Comparison of ENCODE assay signal across 9 cellular contexts in genomic region chr2:27075219-27075871, GRCh38. TPM values are rescaled to one million over a fixed set of nuclear protein-coding genes. Genes with fewer than 3 reads are reported as not detected.
DNase-seq lines count a peak whose midpoint lies in the region; ATAC-seq and TF ChIP-seq lines count a peak whose summit lies in the region.
"Had no signal": no experiment of that assay in that cellular context is flagged by ENCODE, and none has a peak within 500 bp of the region (broad histone marks: within the 10 kb centered on the region; RNA-seq: fewer than 3 reads in every experiment).

No MANE protein-coding gene starts in this region.

- H3K36me3 Mint-ChIP-seq in activated T-helper 17 cell treated with anti-CD3 and anti-CD28 coated beads, Interleukin-2, amount 50 U/mL, for 72 hours (ENCODE audit: low read depth) = peaks cover 10% of the 10 kb centered on the region
- H3K36me3 Mint-ChIP-seq in mesothelial cell of epicardium = no peaks in the 10 kb centered on the region

- H3K9me3 Mint-ChIP-seq in activated T-helper 17 cell treated with anti-CD3 and anti-CD28 coated beads, Interleukin-2, amount 50 U/mL, for 72 hours = no peaks in the 10 kb centered on the region
- H3K9me3 Mint-ChIP-seq in mesothelial cell of epicardium = no peaks in the 10 kb centered on the region

- peaks cover 4% of the 10 kb centered on the region for H3K36me3 ChIP-seq in DND-41 (ENCODE audit: insufficient read depth, low read length)

- TF ChIP-seq CTCF in DND-41 (IDR thresholded peaks at IDR 0.05; ENCODE audit: borderline replicate concordance, extremely low read depth, low read length, poor library complexity, severe bottlenecking) (no peak), mesothelial cell of epicardium (IDR thresholded peaks at IDR 0.05; ENCODE audit: unreplicated experiment) (no peak)

- H3K27ac ChIP-seq in DND-41 (ENCODE audit: low read length) = peak overlapping the region; percentile 56
- H3K27ac ChIP-seq: parathyroid adenoma had no signal

- no peaks in the 10 kb centered on the region for H3K27me3 Mint-ChIP-seq in activated T-helper 17 cell treated with anti-CD3 and anti-CD28 coated beads, Interleukin-2, amount 50 U/mL, for 72 hours
- no peaks in the 10 kb centered on the region for H3K27me3 Mint-ChIP-seq in mesothelial cell of epicardium (ENCODE audit: low read depth)

- peak overlapping the region; percentile 20 for H3K27ac Mint-ChIP-seq in activated T-helper 17 cell treated with anti-CD3 and anti-CD28 coated beads, Interleukin-2, amount 50 U/mL, for 72 hours
- peak overlapping the region; percentile 84 for H3K27ac Mint-ChIP-seq in mesothelial cell of epicardium

- H3K4me1 ChIP-seq in DND-41 (ENCODE audit: insufficient read depth, low read length) = peaks cover 47% of the 10 kb centered on the region

- H3K4me1 Mint-ChIP-seq in activated T-helper 17 cell treated with anti-CD3 and anti-CD28 coated beads, Interleukin-2, amount 50 U/mL, for 72 hours = peaks cover 22% of the 10 kb centered on the region
- peaks cover 66% of the 10 kb centered on the region for H3K4me1 Mint-ChIP-seq in mesothelial cell of epicardium

- no peak overlapping the region for H3K4me3 ChIP-seq in DND-41 (ENCODE audit: low read depth in 1 of 2, low read length in 2 of 2)

- peak overlapping the region; percentile 20 for H3K4me2 ChIP-seq in DND-41 (ENCODE audit: insufficient read depth, low read length)

- no peaks in the 10 kb centered on the region for H3K9me3 ChIP-seq in DND-41 (ENCODE audit: insufficient read depth, low read length, severe bottlenecking)

- H4K20me1 ChIP-seq in DND-41 (ENCODE audit: insufficient read depth, low read length) = peaks cover 7% of the 10 kb centered on the region; the same call in 1 of the 2 replicates

- H2AFZ ChIP-seq in DND-41 (ENCODE audit: low read depth, low read length) = no peak overlapping the region
- H2AFZ ChIP-seq: parathyroid adenoma had no signal

- peak overlapping the region; percentile 27 for H3K9ac ChIP-seq in DND-41 (ENCODE audit: low read depth, low read length)
- H3K9ac ChIP-seq: parathyroid adenoma had no signal

- ATAC-seq in DND-41 (ENCODE audit: insufficient read depth, low read depth) (peak; percentile 58), GM18502 (IDR thresholded peaks at IDR 0.05; ENCODE audit: poor library complexity, unreplicated experiment) (no peak), HG02981 (IDR thresholded peaks at IDR 0.05; ENCODE audit: unreplicated experiment) (no peak)
- no peak for ATAC-seq in activated T-helper 17 cell treated with anti-CD3 and anti-CD28 coated beads, Interleukin-2, amount 50 U/mL, for 72 hours (replicated peaks)

- H3K27me3 ChIP-seq in DND-41 (ENCODE audit: insufficient read depth, low read length, poor library complexity) = no peaks in the 10 kb centered on the region

- peaks cover 11% of the 10 kb centered on the region for H3K79me2 ChIP-seq in DND-41 (ENCODE audit: insufficient read depth, low read length)

- H3K4me3 Mint-ChIP-seq in activated T-helper 17 cell treated with anti-CD3 and anti-CD28 coated beads, Interleukin-2, amount 50 U/mL, for 72 hours = peak overlapping the region; percentile 11
- no peak overlapping the region for H3K4me3 Mint-ChIP-seq in mesothelial cell of epicardium

- DNase-seq in DND-41 (peak; percentile 81), NCI-H345 treated with DMSO at 0.1 percent for 48 hours (lab: John Stamatoyannopoulos, UW; ENCODE audit: unreplicated experiment) (peak; percentile 22), mesothelial cell of epicardium (ENCODE audit: low spot score in 2 of 2, unreplicated experiment in 2 of 2) (no peak), islet precursor cell (no peak), NCI-H1930 (lab: John Stamatoyannopoulos, UW) (no peak)

RNA-seq across cellular contexts. Expression of gene EMILIN1, which starts 3.1 kb away (rescaled TPM):
- total RNA-seq in activated T-helper 17 cell treated with anti-CD3 and anti-CD28 coated beads, Interleukin-2, amount 50 U/mL, for 72 hours = under 1 TPM; 0.42 to 0.93 TPM
- 170 to 179 TPM (median 172 TPM) in 3 replicates for total RNA-seq in mesothelial cell of epicardium

RNA-seq across cellular contexts. Expression of gene OST4, which starts 3.9 kb away (rescaled TPM):
- 100 to 1,000 TPM; 286 to 313 TPM for total RNA-seq in activated T-helper 17 cell treated with anti-CD3 and anti-CD28 coated beads, Interleukin-2, amount 50 U/mL, for 72 hours
- total RNA-seq in mesothelial cell of epicardium = 254 to 263 TPM (median 257 TPM) in 3 replicates

RNA-seq across cellular contexts. Expression of gene KHK, which starts 11.2 kb away (rescaled TPM):
- total RNA-seq in activated T-helper 17 cell treated with anti-CD3 and anti-CD28 coated beads, Interleukin-2, amount 50 U/mL, for 72 hours = 10 to 100 TPM in 1 of 2 donors, 1 to 10 TPM in 1; 5.9 to 10.5 TPM
- 3.3 to 4.1 TPM (median 3.6 TPM) in 3 replicates for total RNA-seq in mesothelial cell of epicardium

RNA-seq across cellular contexts. Expression of gene AGBL5, which starts 23.9 kb away (rescaled TPM):
- 10 to 100 TPM; 13.1 to 14.3 TPM for total RNA-seq in activated T-helper 17 cell treated with anti-CD3 and anti-CD28 coated beads, Interleukin-2, amount 50 U/mL, for 72 hours
- total RNA-seq in mesothelial cell of epicardium = 40.5 to 45.0 TPM (median 43.2 TPM) in 3 replicates

RNA-seq across cellular contexts. Expression of gene TMEM214, which starts 42.6 kb away (rescaled TPM):
- 10 to 100 TPM; 73.3 to 81.5 TPM for total RNA-seq in activated T-helper 17 cell treated with anti-CD3 and anti-CD28 coated beads, Interleukin-2, amount 50 U/mL, for 72 hours
- total RNA-seq in mesothelial cell of epicardium = 86.8 to 88.8 TPM (median 88.6 TPM) in 3 replicates

Comparison
In these comparisons a context has a peak if more than half of its experiments do, and no peak if none do; other contexts are left out.
1. DNase-seq: peak in DND-41 (single experiment) and NCI-H345 treated with DMSO at 0.1 percent for 48 hours (single experiment); none in mesothelial cell of epicardium (0 of 2), islet precursor cell (single experiment) and NCI-H1930 (0 of 2).
2. RNA of gene EMILIN1, which starts 3.1 kb away (total RNA-seq): 170 to 179 TPM in mesothelial cell of epicardium; 0.42 to 0.93 TPM in activated T-helper 17 cell treated with anti-CD3 and anti-CD28 coated beads, Interleukin-2, amount 50 U/mL, for 72 hours; every median in the first group is over 10 times any median in the second.